8 cellular contexts compared by ENCODE assay signal in the genomic region with DNA sequence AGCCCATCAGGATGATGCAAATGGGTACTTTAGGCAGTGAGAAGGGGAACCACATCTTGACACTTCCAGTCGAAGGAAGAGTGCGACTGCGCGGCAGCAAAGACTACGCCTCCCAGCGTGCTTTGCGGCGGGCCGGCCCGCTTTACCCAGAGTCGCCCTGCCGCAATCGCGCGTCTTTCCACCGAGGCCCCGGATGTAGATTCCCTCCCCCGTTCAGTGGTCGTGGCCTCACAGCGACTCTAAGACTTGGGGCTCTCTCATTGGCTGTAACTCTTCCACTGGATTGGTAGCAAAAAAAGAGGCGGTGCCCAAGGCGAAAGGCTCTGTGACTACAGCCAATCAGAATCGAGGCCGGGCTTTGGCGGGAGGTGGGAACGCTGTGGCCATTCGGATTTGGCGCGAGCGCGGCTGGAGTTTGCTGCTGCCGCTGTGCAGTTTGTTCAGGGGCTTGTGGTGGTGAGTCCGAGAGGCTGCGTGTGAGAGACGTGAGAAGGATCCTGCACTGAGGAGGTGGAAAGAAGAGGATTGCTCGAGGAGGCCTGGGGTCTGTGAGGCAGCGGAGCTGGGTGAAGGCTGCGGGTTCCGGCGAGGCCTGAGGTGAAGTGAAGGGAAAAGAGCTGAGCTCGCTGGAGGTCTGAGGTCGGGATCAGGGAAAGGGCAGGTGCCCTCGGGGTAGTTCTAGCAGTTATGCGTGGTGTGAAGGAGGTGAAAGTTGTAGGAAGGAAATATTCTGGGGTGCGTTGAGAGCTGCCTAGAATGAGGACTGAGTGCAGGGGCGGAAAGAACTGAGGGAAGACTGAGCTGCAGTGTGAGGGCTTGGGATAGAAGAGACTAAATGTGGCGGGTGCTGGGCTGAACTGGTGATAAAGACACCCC. TPM values are rescaled to one million over a fixed set of nuclear protein-coding genes. Genes with fewer than 3 reads are reported as not detected.
DNase-seq lines count a peak whose midpoint lies in the region; ATAC-seq lines count a peak whose summit lies in the region.

A gene with protein sequence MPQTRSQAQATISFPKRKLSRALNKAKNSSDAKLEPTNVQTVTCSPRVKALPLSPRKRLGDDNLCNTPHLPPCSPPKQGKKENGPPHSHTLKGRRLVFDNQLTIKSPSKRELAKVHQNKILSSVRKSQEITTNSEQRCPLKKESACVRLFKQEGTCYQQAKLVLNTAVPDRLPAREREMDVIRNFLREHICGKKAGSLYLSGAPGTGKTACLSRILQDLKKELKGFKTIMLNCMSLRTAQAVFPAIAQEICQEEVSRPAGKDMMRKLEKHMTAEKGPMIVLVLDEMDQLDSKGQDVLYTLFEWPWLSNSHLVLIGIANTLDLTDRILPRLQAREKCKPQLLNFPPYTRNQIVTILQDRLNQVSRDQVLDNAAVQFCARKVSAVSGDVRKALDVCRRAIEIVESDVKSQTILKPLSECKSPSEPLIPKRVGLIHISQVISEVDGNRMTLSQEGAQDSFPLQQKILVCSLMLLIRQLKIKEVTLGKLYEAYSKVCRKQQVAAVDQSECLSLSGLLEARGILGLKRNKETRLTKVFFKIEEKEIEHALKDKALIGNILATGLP (plus strand): TSS at position 386 of the 876 bp plus-strand sequence. CDS start 1,542 bp downstream, outside the sequence.

- H3K4me1 ChIP-seq in endocrine pancreas (ENCODE audit: control insufficient read depth, insufficient read depth, low read length) (no peaks in the 10 kb centered on the region), mesendoderm (ENCODE audit: control insufficient read depth, low read depth, low read length) (peaks cover 2% of the 10 kb centered on the region)

- H4K5ac ChIP-seq in mesendoderm (ENCODE audit: low read length): no peak within 1 kb of the TSS

- no peak within 1 kb of the TSS for H3K4ac ChIP-seq in mesendoderm (ENCODE audit: low read depth, low read length)

- DNase-seq in COLO668 (lab: John Stamatoyannopoulos, UW; ENCODE audit: unreplicated experiment): peak; percentile 95
- peak; percentile 99 for DNase-seq in HT1080 (ENCODE audit: low read depth)
- peak; percentile 100 for DNase-seq in NOMO-1 treated with DMSO at 0.1 percent for 48 hours (lab: John Stamatoyannopoulos, UW; ENCODE audit: unreplicated experiment)
- DNase-seq in activated CD8-positive, alpha-beta memory T cell treated with anti-CD3 and anti-CD28 coated beads for 4 hours (ENCODE audit: low read depth in 2 of 2): peak; percentile 97 to 98
- DNase-seq in mesendoderm: peak; percentile 100
- peak; percentile 98 for DNase-seq in stimulated activated CD8-positive, alpha-beta memory T cell treated with anti-CD3 and anti-CD28 coated beads, Interleukin-15, amount 100 ng/mL, for 1 hour (ENCODE audit: low read depth)

- H4K8ac ChIP-seq in mesendoderm (ENCODE audit: low read depth, low read length): no peak within 1 kb of the TSS

- H3K27ac ChIP-seq in mesendoderm (ENCODE audit: low read depth, low read length): peak within 1 kb of the TSS; percentile 35

- H3K56ac ChIP-seq in mesendoderm (ENCODE audit: low read length): peak within 1 kb of the TSS; percentile 98

- peaks cover 23% of the 10 kb centered on the region for H3K79me2 ChIP-seq in mesendoderm (ENCODE audit: control insufficient read depth, insufficient read depth, low read length)

- H3K27me3 ChIP-seq in endocrine pancreas (ENCODE audit: control insufficient read depth, insufficient read depth, low read length) (no peaks in the 10 kb centered on the region), mesendoderm (ENCODE audit: insufficient read depth, low read length, poor library complexity) (no peaks in the 10 kb centered on the region)

- H3K4me3 ChIP-seq in endocrine pancreas (ENCODE audit: control insufficient read depth, insufficient read depth, low read length): peak within 1 kb of the TSS; percentile 47
- H3K4me3 ChIP-seq in mesendoderm (ENCODE audit: low read length): peak within 1 kb of the TSS; percentile 83

- peak within 1 kb of the TSS; percentile 2 for H3K18ac ChIP-seq in mesendoderm (ENCODE audit: low read length)

- H3K79me1 ChIP-seq in mesendoderm (ENCODE audit: low read length): peaks cover 9% of the 10 kb centered on the region

- ATAC-seq in GM21360 (IDR thresholded peaks at IDR 0.05; ENCODE audit: unreplicated experiment): peak; percentile 91

- peak within 1 kb of the TSS; percentile 61 for H3K4me2 ChIP-seq in mesendoderm (ENCODE audit: low read length)

- WGBS in mesendoderm (ENCODE audit: extremely low coverage, insufficient coverage, low lambda C conversion rate): no CpG with 5 or more reads among the region's 47 CpGs

- no peaks in the 10 kb centered on the region for H3K9me3 ChIP-seq in endocrine pancreas (ENCODE audit: control insufficient read depth, low read length)

- no peak within 1 kb of the TSS for H2BK15ac ChIP-seq in mesendoderm (replicated peaks; ENCODE audit: low read depth)

- no peak within 1 kb of the TSS for H2BK5ac ChIP-seq in mesendoderm (ENCODE audit: low read length)

- H3K9ac ChIP-seq in endocrine pancreas (ENCODE audit: control insufficient read depth, insufficient read depth, low read length) (no peak within 1 kb of the TSS), mesendoderm (ENCODE audit: low read length) (peak within 1 kb of the TSS; percentile 93)

- H2AK5ac ChIP-seq in mesendoderm (ENCODE audit: low read length): peak within 1 kb of the TSS; percentile 62

- no peak within 1 kb of the TSS for H2BK120ac ChIP-seq in mesendoderm (ENCODE audit: low read depth, low read length)

- H3K36me3 ChIP-seq in endocrine pancreas (ENCODE audit: control insufficient read depth, insufficient read depth, low read length) (no peaks in the 10 kb centered on the region), mesendoderm (ENCODE audit: control insufficient read depth, insufficient read depth, low read length) (peaks cover 3% of the 10 kb centered on the region)

- H3K23ac ChIP-seq in mesendoderm (ENCODE audit: low read length): no peak within 1 kb of the TSS

RNA-seq across cellular contexts. Expression of the gene that starts here (rescaled TPM):
- total RNA-seq in HT1080 (2014; rRNA removed; shearing (Covaris generic)): 57.6 and 64.7 TPM in 2 replicates
- polyA plus RNA-seq in HT1080 (2015; cell fraction: cytosol; rRNA removed): 31.1 and 31.3 TPM in 2 replicates
- polyA plus RNA-seq in HT1080 (2015; cell fraction: nucleus; rRNA removed): 50.5 and 62.2 TPM in 2 replicates
- polyA plus RNA-seq in mesendoderm (2013, experiment 1 of 2): 114 TPM
- 117 TPM for polyA plus RNA-seq in mesendoderm (2013, experiment 2 of 2)

Comparison
In these comparisons a context has a peak if more than half of its experiments do, and no peak if none do; other contexts are left out.
1. Peak in every context shown above with its lines: DNase-seq, ATAC-seq, H3K4me3 ChIP-seq and H3K27ac ChIP-seq.